In the genomic region with DNA sequence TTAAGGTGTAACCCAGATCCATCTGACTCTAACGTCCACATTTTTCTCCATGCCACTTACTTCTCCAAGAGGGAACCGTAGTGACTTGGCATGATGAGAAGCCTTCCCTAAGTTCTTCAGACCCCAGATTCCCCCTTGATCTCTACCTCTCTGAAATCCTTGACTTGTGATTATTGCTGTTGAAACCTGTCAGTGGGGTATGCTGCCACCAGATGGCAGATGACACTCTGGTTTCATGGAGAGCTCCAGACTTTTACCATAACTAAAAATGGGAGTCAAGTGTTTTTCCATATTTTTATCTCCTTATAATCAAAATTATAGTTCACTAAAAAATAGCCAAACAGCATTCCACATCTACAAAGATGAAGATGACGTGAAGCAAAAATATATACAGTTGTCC, we compare ENCODE assay signal across 9 cellular contexts.
DNase-seq lines count a peak whose midpoint lies in the region; ATAC-seq and TF ChIP-seq lines count a peak whose summit lies in the region.
"Had no signal": no experiment of that assay in that cellular context is flagged by ENCODE, and none has a peak within 500 bp of the region (broad histone marks: within the 10 kb centered on the region; RNA-seq: fewer than 3 reads in every experiment).

No MANE protein-coding gene starts in this region.

- CTCF ChIA-PET in T-cell (lab: Charles Lee), result no interaction called here

- peak; percentile 54 for TF ChIP-seq CTCF in 22Rv1 (IDR thresholded peaks at IDR 0.05)
- TF ChIP-seq CTCF in GM12873 (IDR thresholded peaks at IDR 0.05; ENCODE audit: insufficient read depth, low read depth, low read length, missing control alignments), result peak; percentile 27

- POLR2A ChIA-PET in T-cell (lab: Charles Lee), result no interaction called here

- ATAC-seq in left ventricle myocardium superior (peak; percentile 37), GM21360 (IDR thresholded peaks at IDR 0.05; ENCODE audit: unreplicated experiment) (no peak), T-cell (replicated peaks in 1 of 4) (no peak), HG03469 (IDR thresholded peaks at IDR 0.05; ENCODE audit: unreplicated experiment) (no peak)

- peaks cover 0 to 5% (median 2%) of the 10 kb centered on the region in 3 donors for H3K9me3 Mint-ChIP-seq in T-cell
- H3K9me3 Mint-ChIP-seq: activated naive CD4-positive, alpha-beta T cell treated with anti-CD3 and anti-CD28 coated beads for 36 hours had no signal

- intact Hi-C loops in left ventricle myocardium superior (cut with micrococcal nuclease), result no loop called here

- no peak overlapping the region for H3K27ac ChIP-seq in 22Rv1
- H3K27ac ChIP-seq in SK-N-MC, result peak overlapping the region; percentile 79; the same call in 1 of the 2 replicates

- H3K4me3 ChIP-seq in SK-N-MC, result no peak overlapping the region

- no peak overlapping the region for H3K9ac ChIP-seq in SK-N-MC (ENCODE audit: insufficient read length)

- H3K27ac Mint-ChIP-seq in T-cell, result no peak overlapping the region
- H3K27ac Mint-ChIP-seq: activated naive CD4-positive, alpha-beta T cell treated with anti-CD3 and anti-CD28 coated beads for 36 hours had no signal

- H3K36me3 Mint-ChIP-seq in T-cell, result no peaks in the 10 kb centered on the region

- H3K9me3 ChIP-seq in SK-N-MC (ENCODE audit: low read depth, low read length), result no peaks in the 10 kb centered on the region

- no peaks in the 10 kb centered on the region for H3K4me1 Mint-ChIP-seq in T-cell

- DNase-seq in SK-N-MC (ENCODE audit: low read depth, low spot score), result no peak
- peak; percentile 35 for DNase-seq in left ventricle myocardium superior
- DNase-seq in T-cell, result no peak
- DNase-seq in occipital lobe (lab: John Stamatoyannopoulos, UW), result no peak
- DNase-seq: activated naive CD4-positive, alpha-beta T cell treated with anti-CD3 and anti-CD28 coated beads for 36 hours had no signal

- H3K27me3 Mint-ChIP-seq in T-cell, result peaks cover 0 to 15% of the 10 kb centered on the region in 2 donors

- no peak overlapping the region for H3K4me3 Mint-ChIP-seq in T-cell
- H3K4me3 Mint-ChIP-seq: activated naive CD4-positive, alpha-beta T cell treated with anti-CD3 and anti-CD28 coated beads for 36 hours had no signal

- no peaks in the 10 kb centered on the region for H3K36me3 ChIP-seq in SK-N-MC (ENCODE audit: insufficient read depth, low read length)
